Comparison of ENCODE assay signal across 24 cellular contexts in genomic region chr7:24946467-24946866, GRCh38.
"Had no signal": no experiment of that assay in that cellular context is flagged by ENCODE, and none has a peak within 500 bp of the region (broad histone marks: within the 10 kb centered on the region; RNA-seq: fewer than 3 reads in every experiment).

No MANE protein-coding gene starts in this region.

- H3K4me3 ChIP-seq: gastrocnemius medialis, lower lobe of right lung, mucosa of descending colon, ovary, psoas muscle, skin epidermis, thoracic aorta, tibial nerve, upper lobe of right lung, uterus had no signal

- H3K27me3 Mint-ChIP-seq: naive B cell; stimulated activated naive B cell treated with anti-CD40 and anti-IgM and Interleukin-4, amounts not matched to agents 10 μg/mL and 1 μg/mL and 100 μg/mL, for 72 hours; stimulated activated naive CD8-positive, alpha-beta T cell treated with anti-CD3 and anti-CD28 coated beads, Interleukin-15, Interleukin-2, amounts not matched to agents 100 ng/mL and 50 ng/mL, for 24 hours had no signal

- H3K36me3 ChIP-seq: gastrocnemius medialis, lower lobe of right lung, ovary, thoracic aorta, tibial nerve, upper lobe of right lung, uterus had no signal

- H3K27ac Mint-ChIP-seq: endodermal cell; stimulated activated naive B cell treated with anti-CD40 and anti-IgM and Interleukin-4, amounts not matched to agents 10 μg/mL and 1 μg/mL and 100 μg/mL, for 72 hours had no signal

- H3K4me3 Mint-ChIP-seq: endodermal cell; naive B cell; stimulated activated naive B cell treated with anti-CD40 and anti-IgM and Interleukin-4, amounts not matched to agents 10 μg/mL and 1 μg/mL and 100 μg/mL, for 72 hours; stimulated activated naive CD8-positive, alpha-beta T cell treated with anti-CD3 and anti-CD28 coated beads, Interleukin-15, Interleukin-2, amounts not matched to agents 100 ng/mL and 50 ng/mL, for 24 hours had no signal

- ATAC-seq: esophagus mucosa; gastrocnemius medialis; left ventricle myocardium superior; lower lobe of right lung; psoas muscle; right cardiac atrium; stimulated activated naive B cell treated with anti-CD40 and anti-IgM and Interleukin-4, amounts not matched to agents 10 μg/mL and 1 μg/mL and 100 μg/mL, for 72 hours; upper lobe of right lung had no signal

- H3K9me3 ChIP-seq: gastrocnemius medialis, lower lobe of right lung, mucosa of descending colon, ovary, psoas muscle, thoracic aorta, tibial nerve, upper lobe of right lung, uterus had no signal

- DNase-seq: effector CD8-positive, alpha-beta T cell; foreskin fibroblast; gastrocnemius medialis; head of caudate nucleus; left ventricle myocardium superior; lower lobe of right lung; naive B cell; occipital lobe; ovary; psoas muscle; right cardiac atrium; stimulated activated CD4-positive, alpha-beta T cell treated with anti-CD3 and anti-CD28 coated beads, Interleukin-15, amount 100 ng/mL, for 24 hours; stimulated activated CD4-positive, alpha-beta T cell treated with anti-CD3 and anti-CD28 coated beads, Interleukin-2, amount 100 ng/mL, for 48 hours; stimulated activated naive B cell treated with anti-CD40 and anti-IgM and Interleukin-4, amounts not matched to agents 10 μg/mL and 1 μg/mL and 100 μg/mL, for 72 hours; upper lobe of right lung; uterus had no signal

- H3K27ac ChIP-seq: epithelial cell of prostate, gastrocnemius medialis, lower lobe of right lung, ovary, psoas muscle, skin epidermis, thoracic aorta, tibial nerve, upper lobe of right lung, uterus had no signal

- H3K9me3 Mint-ChIP-seq: endodermal cell, naive B cell had no signal

- H3K27me3 ChIP-seq: gastrocnemius medialis, ovary, tibial nerve, upper lobe of right lung, uterus had no signal

- H3K4me1 ChIP-seq: gastrocnemius medialis, lower lobe of right lung, psoas muscle, tibial nerve, upper lobe of right lung, uterus had no signal
